Comparison of ENCODE assay signal across 1 cellular context in the genomic region with DNA sequence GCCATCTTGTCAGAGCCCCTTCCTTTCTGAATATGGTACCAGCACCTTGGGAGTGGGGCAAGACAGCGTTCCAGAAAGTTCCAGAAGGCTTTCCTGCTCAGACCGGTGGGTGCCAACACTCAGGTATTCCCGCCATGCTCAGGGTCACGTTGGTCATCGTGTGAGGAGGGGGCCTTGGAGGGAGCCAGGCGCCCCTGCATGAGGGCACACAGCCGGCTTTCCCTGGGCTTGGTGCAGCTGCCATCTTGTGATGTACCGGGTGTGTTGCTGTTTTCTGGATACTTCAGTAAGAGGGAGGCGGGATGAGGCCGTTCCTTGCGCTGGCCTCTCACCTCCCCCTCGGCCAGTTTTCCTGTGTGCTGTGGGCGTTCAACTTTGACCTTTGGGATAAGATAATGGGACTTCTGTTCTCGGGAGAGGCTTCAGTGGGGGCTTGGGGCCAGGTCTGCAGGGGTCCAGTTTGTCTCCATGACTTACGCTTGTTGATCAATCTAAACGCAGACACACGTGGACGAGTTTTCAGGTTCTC.
TF ChIP-seq lines count a peak whose summit lies in the region.

No MANE protein-coding gene starts in this region.

TF ChIP-seq in HepG2, 621 proteins besides CTCF, POLR2A, EP300 and RAD21 (continued from another document):
- TF ChIP-seq, protein P1, sequence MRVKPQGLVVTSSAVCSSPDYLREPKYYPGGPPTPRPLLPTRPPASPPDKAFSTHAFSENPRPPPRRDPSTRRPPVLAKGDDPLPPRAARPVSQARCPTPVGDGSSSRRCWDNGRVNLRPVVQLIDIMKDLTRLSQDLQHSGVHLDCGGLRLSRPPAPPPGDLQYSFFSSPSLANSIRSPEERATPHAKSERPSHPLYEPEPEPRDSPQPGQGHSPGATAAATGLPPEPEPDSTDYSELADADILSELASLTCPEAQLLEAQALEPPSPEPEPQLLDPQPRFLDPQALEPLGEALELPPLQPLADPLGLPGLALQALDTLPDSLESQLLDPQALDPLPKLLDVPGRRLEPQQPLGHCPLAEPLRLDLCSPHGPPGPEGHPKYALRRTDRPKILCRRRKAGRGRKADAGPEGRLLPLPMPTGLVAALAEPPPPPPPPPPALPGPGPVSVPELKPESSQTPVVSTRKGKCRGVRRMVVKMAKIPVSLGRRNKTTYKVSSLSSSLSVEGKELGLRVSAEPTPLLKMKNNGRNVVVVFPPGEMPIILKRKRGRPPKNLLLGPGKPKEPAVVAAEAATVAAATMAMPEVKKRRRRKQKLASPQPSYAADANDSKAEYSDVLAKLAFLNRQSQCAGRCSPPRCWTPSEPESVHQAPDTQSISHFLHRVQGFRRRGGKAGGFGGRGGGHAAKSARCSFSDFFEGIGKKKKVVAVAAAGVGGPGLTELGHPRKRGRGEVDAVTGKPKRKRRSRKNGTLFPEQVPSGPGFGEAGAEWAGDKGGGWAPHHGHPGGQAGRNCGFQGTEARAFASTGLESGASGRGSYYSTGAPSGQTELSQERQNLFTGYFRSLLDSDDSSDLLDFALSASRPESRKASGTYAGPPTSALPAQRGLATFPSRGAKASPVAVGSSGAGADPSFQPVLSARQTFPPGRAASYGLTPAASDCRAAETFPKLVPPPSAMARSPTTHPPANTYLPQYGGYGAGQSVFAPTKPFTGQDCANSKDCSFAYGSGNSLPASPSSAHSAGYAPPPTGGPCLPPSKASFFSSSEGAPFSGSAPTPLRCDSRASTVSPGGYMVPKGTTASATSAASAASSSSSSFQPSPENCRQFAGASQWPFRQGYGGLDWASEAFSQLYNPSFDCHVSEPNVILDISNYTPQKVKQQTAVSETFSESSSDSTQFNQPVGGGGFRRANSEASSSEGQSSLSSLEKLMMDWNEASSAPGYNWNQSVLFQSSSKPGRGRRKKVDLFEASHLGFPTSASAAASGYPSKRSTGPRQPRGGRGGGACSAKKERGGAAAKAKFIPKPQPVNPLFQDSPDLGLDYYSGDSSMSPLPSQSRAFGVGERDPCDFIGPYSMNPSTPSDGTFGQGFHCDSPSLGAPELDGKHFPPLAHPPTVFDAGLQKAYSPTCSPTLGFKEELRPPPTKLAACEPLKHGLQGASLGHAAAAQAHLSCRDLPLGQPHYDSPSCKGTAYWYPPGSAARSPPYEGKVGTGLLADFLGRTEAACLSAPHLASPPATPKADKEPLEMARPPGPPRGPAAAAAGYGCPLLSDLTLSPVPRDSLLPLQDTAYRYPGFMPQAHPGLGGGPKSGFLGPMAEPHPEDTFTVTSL (CRISPR knock-in tag; IDR thresholded peaks at IDR 0.05; ENCODE audit: borderline replicate concordance), result no peak
- TF ChIP-seq, protein P2, sequence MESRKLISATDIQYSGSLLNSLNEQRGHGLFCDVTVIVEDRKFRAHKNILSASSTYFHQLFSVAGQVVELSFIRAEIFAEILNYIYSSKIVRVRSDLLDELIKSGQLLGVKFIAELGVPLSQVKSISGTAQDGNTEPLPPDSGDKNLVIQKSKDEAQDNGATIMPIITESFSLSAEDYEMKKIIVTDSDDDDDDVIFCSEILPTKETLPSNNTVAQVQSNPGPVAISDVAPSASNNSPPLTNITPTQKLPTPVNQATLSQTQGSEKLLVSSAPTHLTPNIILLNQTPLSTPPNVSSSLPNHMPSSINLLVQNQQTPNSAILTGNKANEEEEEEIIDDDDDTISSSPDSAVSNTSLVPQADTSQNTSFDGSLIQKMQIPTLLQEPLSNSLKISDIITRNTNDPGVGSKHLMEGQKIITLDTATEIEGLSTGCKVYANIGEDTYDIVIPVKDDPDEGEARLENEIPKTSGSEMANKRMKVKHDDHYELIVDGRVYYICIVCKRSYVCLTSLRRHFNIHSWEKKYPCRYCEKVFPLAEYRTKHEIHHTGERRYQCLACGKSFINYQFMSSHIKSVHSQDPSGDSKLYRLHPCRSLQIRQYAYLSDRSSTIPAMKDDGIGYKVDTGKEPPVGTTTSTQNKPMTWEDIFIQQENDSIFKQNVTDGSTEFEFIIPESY (CRISPR knock-in tag; IDR thresholded peaks at IDR 0.05), result peak; percentile 54; the same call in 1 of the 2 replicates
- TF ChIP-seq, protein P3, sequence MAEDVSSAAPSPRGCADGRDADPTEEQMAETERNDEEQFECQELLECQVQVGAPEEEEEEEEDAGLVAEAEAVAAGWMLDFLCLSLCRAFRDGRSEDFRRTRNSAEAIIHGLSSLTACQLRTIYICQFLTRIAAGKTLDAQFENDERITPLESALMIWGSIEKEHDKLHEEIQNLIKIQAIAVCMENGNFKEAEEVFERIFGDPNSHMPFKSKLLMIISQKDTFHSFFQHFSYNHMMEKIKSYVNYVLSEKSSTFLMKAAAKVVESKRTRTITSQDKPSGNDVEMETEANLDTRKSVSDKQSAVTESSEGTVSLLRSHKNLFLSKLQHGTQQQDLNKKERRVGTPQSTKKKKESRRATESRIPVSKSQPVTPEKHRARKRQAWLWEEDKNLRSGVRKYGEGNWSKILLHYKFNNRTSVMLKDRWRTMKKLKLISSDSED (CRISPR knock-in tag; IDR thresholded peaks at IDR 0.05), result no peak
- TF ChIP-seq, protein P4, sequence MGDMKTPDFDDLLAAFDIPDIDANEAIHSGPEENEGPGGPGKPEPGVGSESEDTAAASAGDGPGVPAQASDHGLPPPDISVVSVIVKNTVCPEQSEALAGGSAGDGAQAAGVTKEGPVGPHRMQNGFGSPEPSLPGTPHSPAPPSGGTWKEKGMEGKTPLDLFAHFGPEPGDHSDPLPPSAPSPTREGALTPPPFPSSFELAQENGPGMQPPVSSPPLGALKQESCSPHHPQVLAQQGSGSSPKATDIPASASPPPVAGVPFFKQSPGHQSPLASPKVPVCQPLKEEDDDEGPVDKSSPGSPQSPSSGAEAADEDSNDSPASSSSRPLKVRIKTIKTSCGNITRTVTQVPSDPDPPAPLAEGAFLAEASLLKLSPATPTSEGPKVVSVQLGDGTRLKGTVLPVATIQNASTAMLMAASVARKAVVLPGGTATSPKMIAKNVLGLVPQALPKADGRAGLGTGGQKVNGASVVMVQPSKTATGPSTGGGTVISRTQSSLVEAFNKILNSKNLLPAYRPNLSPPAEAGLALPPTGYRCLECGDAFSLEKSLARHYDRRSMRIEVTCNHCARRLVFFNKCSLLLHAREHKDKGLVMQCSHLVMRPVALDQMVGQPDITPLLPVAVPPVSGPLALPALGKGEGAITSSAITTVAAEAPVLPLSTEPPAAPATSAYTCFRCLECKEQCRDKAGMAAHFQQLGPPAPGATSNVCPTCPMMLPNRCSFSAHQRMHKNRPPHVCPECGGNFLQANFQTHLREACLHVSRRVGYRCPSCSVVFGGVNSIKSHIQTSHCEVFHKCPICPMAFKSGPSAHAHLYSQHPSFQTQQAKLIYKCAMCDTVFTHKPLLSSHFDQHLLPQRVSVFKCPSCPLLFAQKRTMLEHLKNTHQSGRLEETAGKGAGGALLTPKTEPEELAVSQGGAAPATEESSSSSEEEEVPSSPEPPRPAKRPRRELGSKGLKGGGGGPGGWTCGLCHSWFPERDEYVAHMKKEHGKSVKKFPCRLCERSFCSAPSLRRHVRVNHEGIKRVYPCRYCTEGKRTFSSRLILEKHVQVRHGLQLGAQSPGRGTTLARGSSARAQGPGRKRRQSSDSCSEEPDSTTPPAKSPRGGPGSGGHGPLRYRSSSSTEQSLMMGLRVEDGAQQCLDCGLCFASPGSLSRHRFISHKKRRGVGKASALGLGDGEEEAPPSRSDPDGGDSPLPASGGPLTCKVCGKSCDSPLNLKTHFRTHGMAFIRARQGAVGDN (CRISPR knock-in tag; IDR thresholded peaks at IDR 0.05), result peak; percentile 53
- 0 out of 2 replicates have a peak, but pooled peaks have one; percentile 23 for TF ChIP-seq MTA1 (CRISPR knock-in tag; IDR thresholded peaks at IDR 0.05; ENCODE audit: borderline replicate concordance)
- 0 out of 2 replicates have a peak, but pooled peaks have one; percentile 22 for TF ChIP-seq HOXA3 (CRISPR knock-in tag; IDR thresholded peaks at IDR 0.05)
- TF ChIP-seq, protein P5, sequence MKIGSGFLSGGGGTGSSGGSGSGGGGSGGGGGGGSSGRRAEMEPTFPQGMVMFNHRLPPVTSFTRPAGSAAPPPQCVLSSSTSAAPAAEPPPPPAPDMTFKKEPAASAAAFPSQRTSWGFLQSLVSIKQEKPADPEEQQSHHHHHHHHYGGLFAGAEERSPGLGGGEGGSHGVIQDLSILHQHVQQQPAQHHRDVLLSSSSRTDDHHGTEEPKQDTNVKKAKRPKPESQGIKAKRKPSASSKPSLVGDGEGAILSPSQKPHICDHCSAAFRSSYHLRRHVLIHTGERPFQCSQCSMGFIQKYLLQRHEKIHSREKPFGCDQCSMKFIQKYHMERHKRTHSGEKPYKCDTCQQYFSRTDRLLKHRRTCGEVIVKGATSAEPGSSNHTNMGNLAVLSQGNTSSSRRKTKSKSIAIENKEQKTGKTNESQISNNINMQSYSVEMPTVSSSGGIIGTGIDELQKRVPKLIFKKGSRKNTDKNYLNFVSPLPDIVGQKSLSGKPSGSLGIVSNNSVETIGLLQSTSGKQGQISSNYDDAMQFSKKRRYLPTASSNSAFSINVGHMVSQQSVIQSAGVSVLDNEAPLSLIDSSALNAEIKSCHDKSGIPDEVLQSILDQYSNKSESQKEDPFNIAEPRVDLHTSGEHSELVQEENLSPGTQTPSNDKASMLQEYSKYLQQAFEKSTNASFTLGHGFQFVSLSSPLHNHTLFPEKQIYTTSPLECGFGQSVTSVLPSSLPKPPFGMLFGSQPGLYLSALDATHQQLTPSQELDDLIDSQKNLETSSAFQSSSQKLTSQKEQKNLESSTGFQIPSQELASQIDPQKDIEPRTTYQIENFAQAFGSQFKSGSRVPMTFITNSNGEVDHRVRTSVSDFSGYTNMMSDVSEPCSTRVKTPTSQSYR (CRISPR knock-in tag; IDR thresholded peaks at IDR 0.05; ENCODE audit: borderline replicate concordance), result peak; percentile 40; the same call in 1 of the 2 replicates
- TF ChIP-seq ZBTB7A (CRISPR knock-in tag; IDR thresholded peaks at IDR 0.05), result 0 out of 2 replicates have a peak, but pooled peaks have one; percentile 52
- 0 out of 2 replicates have a peak, but pooled peaks have one; percentile 22 for TF ChIP-seq ZBTB38 (CRISPR knock-in tag; IDR thresholded peaks at IDR 0.05)
